ENCODE assay signal across 8 cellular contexts in genomic region chr11:14907411-14908213, GRCh38. TPM values are rescaled to one million over a fixed set of nuclear protein-coding genes. Genes with fewer than 3 reads are reported as not detected.
DNase-seq lines count a peak whose midpoint lies in the region; ATAC-seq and TF ChIP-seq lines count a peak whose summit lies in the region.

No MANE protein-coding gene starts in this region.

- H3K9me3 ChIP-seq in tibial artery, result no peaks in the 10 kb centered on the region

- peaks cover 0 to 3% of the 10 kb centered on the region in 2 donors for H3K27me3 ChIP-seq in tibial artery

- H3K27ac ChIP-seq in tibial artery, result no peak overlapping the region

- intact Hi-C loops in tibial artery (cut with DNase I; ENCODE audit: low total_unique reads), result loop anchor here (5.0 kb wide), 1 partner anchor 165 kb away; the partner anchor contains the start of gene CALCB

- DNase-seq in COLO668 (lab: John Stamatoyannopoulos, UW; ENCODE audit: unreplicated experiment) (peak; percentile 84), activated T-cell treated with anti-CD3 and anti-CD28 coated beads for 4 hours (peak; percentile 84), fibroblast of gingiva (ENCODE audit: low read depth) (peak; percentile 19), occipital lobe (lab: John Stamatoyannopoulos, UW) (peak; percentile 52), tibial artery (peak; percentile 78 to 80)
- peak; percentile 67 for DNase-seq in NK-92 treated with Interleukin-12 subunit alpha and Interleukin-12 subunit beta, amount 100 ng/mL, for 24 hours (lab: John Stamatoyannopoulos, UW)

- no peaks in the 10 kb centered on the region for H3K36me3 ChIP-seq in tibial artery

- ATAC-seq in GM19463 (IDR thresholded peaks at IDR 0.05; ENCODE audit: unreplicated experiment), result peak; percentile 41
- ATAC-seq in HG03520 (IDR thresholded peaks at IDR 0.05; ENCODE audit: unreplicated experiment), result peak; percentile 53

- H3K4me1 ChIP-seq in tibial artery, result peaks cover 0 to 14% (median 14%) of the 10 kb centered on the region in 4 donors

- TF ChIP-seq CTCF in tibial artery (IDR thresholded peaks at IDR 0.05), result peak; percentile 50 to 61

- H3K4me3 ChIP-seq in tibial artery, result no peak overlapping the region

RNA-seq across cellular contexts. Expression of gene CYP2R1, which starts 15.6 kb away (rescaled TPM):
- total RNA-seq in occipital lobe, result 43.7 TPM

Comparison
In these comparisons a context has a peak if more than half of its experiments do, and no peak if none do; other contexts are left out.
1. DNase-seq: peak in every context shown above with its lines; median percentile 84 in COLO668; 84 in activated T-cell treated with anti-CD3 and anti-CD28 coated beads for 4 hours; 79 in tibial artery; 67 in NK-92 treated with Interleukin-12 subunit alpha and Interleukin-12 subunit beta, amount 100 ng/mL, for 24 hours; 52 in occipital lobe; 19 in fibroblast of gingiva.